In genomic region chr10:91190388-91190870, GRCh38 we compare ENCODE assay signal across 11 cellular contexts. TPM values are rescaled to one million over a fixed set of nuclear protein-coding genes. Genes with fewer than 3 reads are reported as not detected.
DNase-seq lines count a peak whose midpoint lies in the region; ATAC-seq and TF ChIP-seq lines count a peak whose summit lies in the region.
"Had no signal": no experiment of that assay in that cellular context is flagged by ENCODE, and none has a peak within 500 bp of the region (broad histone marks: within the 10 kb centered on the region; RNA-seq: fewer than 3 reads in every experiment).

No MANE protein-coding gene starts in this region.

- H3K9me3 ChIP-seq in ascending aorta (no peaks in the 10 kb centered on the region), muscle layer of duodenum (ENCODE audit: control insufficient read depth in 1 of 2, low read length in 2 of 2) (no peaks in the 10 kb centered on the region)

- intact Hi-C loops in ascending aorta (cut with DNase I), result loop anchor here (1.0 to 10.0 kb wide), 3 partner anchors 27 to 154 kb away; partner anchors contain the start of gene PCGF5

- no peak for TF ChIP-seq CTCF in AG09319 (IDR thresholded peaks at IDR 0.05; ENCODE audit: low read depth, low read length)
- TF ChIP-seq CTCF in ascending aorta (IDR thresholded peaks at IDR 0.05), result no peak

- H3K4me3 ChIP-seq in ascending aorta, result no peak overlapping the region
- no peak overlapping the region for H3K4me3 ChIP-seq in muscle layer of duodenum (ENCODE audit: low read depth in 1 of 2, low read length in 2 of 2)

- peak overlapping the region; percentile 67 to 91 for H3K27ac ChIP-seq in ascending aorta
- H3K27ac ChIP-seq in muscle layer of duodenum (ENCODE audit: low read length), result peak overlapping the region; percentile 10

- H3K36me3 ChIP-seq in ascending aorta (no peaks in the 10 kb centered on the region), muscle layer of duodenum (ENCODE audit: control insufficient read depth in 1 of 2, insufficient read depth in 2 of 2, low read length in 2 of 2) (peaks cover 0 to 4% of the 10 kb centered on the region in 2 donors)

- DNase-seq in AG09319 (ENCODE audit: extremely low read depth, low read depth) (peak; percentile 28), ascending aorta (ENCODE audit: low spot score in 2 of 2) (no peak), Kasumi-1 (lab: John Stamatoyannopoulos, UW) (no peak), NCI-H2081 treated with DMSO at 0.1 percent for 48 hours (lab: John Stamatoyannopoulos, UW) (no peak)
- no peak for DNase-seq in activated CD4-positive, alpha-beta T cell treated with anti-CD3 and anti-CD28 coated beads, Interleukin-2, amount 50 U/mL, for 48 hours
- DNase-seq: activated naive CD4-positive, alpha-beta T cell treated with anti-CD3 and anti-CD28 coated beads for 36 hours; NCI-H510A treated with DMSO at 0.1 percent for 48 hours; T-helper 9 cell had no signal

- H3K27me3 ChIP-seq in ascending aorta, result no peaks in the 10 kb centered on the region
- no peaks in the 10 kb centered on the region for H3K27me3 ChIP-seq in muscle layer of duodenum (ENCODE audit: low read depth, low read length)

- peak; percentile 20 for ATAC-seq in GM19328 (IDR thresholded peaks at IDR 0.05; ENCODE audit: unreplicated experiment)
- no peak for ATAC-seq in HG03432 (IDR thresholded peaks at IDR 0.05; ENCODE audit: unreplicated experiment)

- H3K4me1 ChIP-seq in ascending aorta (peaks cover 3 to 50% of the 10 kb centered on the region in 2 donors), muscle layer of duodenum (ENCODE audit: control insufficient read depth in 1 of 2, insufficient read depth in 2 of 2, low read length in 2 of 2) (peaks cover 8 to 25% of the 10 kb centered on the region in 2 donors)

RNA-seq across cellular contexts. Expression of gene PCGF5, which starts 30.0 kb away (rescaled TPM):
- 39.8 TPM for total RNA-seq in ascending aorta
